In genomic region chr1:110034451-110035235, GRCh38 we compare ENCODE assay signal across 8 cellular contexts. TPM values are rescaled to one million over a fixed set of nuclear protein-coding genes. Genes with fewer than 3 reads are reported as not detected.
DNase-seq lines count a peak whose midpoint lies in the region; FAIRE-seq and TF ChIP-seq lines count a peak whose summit lies in the region.

Gene STRIP1, plus strand, starts transcription at chr1:110034624. Its CDS starts 14 bp downstream, at chr1:110034638.

- DNase-seq in EL, result peak; percentile 98
- DNase-seq in H54 (ENCODE audit: insufficient read length, low spot score), result peak; percentile 72
- DNase-seq in M059J (ENCODE audit: low read depth), result peak; percentile 98
- DNase-seq in SHP77 (lab: John Stamatoyannopoulos, UW), result peak; percentile 89 to 90
- peak; percentile 87 for DNase-seq in activated effector memory CD4-positive, alpha-beta T cell treated with Interleukin-2 at 50 U/mL for 16 hours
- DNase-seq in fibroblast of the conjunctiva (ENCODE audit: low read depth), result peak; percentile 95
- DNase-seq in stomach, result peak; percentile 94

- H3K27me3 ChIP-seq in neural cell (ENCODE audit: insufficient read depth, low read depth, low read length) (no peaks in the 10 kb centered on the region), stomach (no peaks in the 10 kb centered on the region)

- H3K79me2 ChIP-seq in neural cell (replicated peaks; ENCODE audit: insufficient read depth, low read length), result peaks cover 27% of the 10 kb centered on the region

- TF ChIP-seq CTCF in neural cell (IDR thresholded peaks at IDR 0.05; ENCODE audit: poor library complexity, severe bottlenecking) (no peak), stomach (IDR thresholded peaks at IDR 0.05) (no peak)

- H3K36me3 ChIP-seq in neural cell (ENCODE audit: insufficient read depth, low read length) (peaks cover 10% of the 10 kb centered on the region), stomach (peaks cover 20 to 28% (median 23%) of the 10 kb centered on the region in 4 donors)

- peaks cover 10 to 39% (median 23%) of the 10 kb centered on the region in 4 donors for H3K4me1 ChIP-seq in stomach

- FAIRE-seq in H54 (lab: Jason Lieb, UNC), result peak; percentile 87

- intact Hi-C loops in stomach (cut with DNase I; ENCODE audit: low total_unique reads), result no loop called here

- no peaks in the 10 kb centered on the region for H3F3A ChIP-seq in neural cell (ENCODE audit: insufficient read depth, low read length, poor library complexity, severe bottlenecking)

- no peaks in the 10 kb centered on the region for H4K20me1 ChIP-seq in neural cell (ENCODE audit: insufficient read depth)

- peak within 1 kb of the TSS; percentile 96 for H2AFZ ChIP-seq in neural cell (ENCODE audit: low read depth, low read length)

- peak within 1 kb of the TSS; percentile 59 for H3K4me2 ChIP-seq in neural cell (ENCODE audit: low read length)

- H3K9me2 ChIP-seq in neural cell (ENCODE audit: insufficient read depth, low read length), result no peaks in the 10 kb centered on the region

- TF ChIP-seq EP300 in neural cell (conservative IDR thresholded peaks at IDR 0.05; ENCODE audit: poor library complexity, severe bottlenecking) (peak; percentile 33), stomach (IDR thresholded peaks at IDR 0.05) (no peak)

- TF ChIP-seq POLR2A in H54 (IDR thresholded peaks at IDR 0.05; ENCODE audit: low read depth, low read length) (peak; percentile 66), stomach (IDR thresholded peaks at IDR 0.05) (no peak)

- WGBS in stomach, 5 donors, result 0 to 1% (median 0%) methylated on average over 32 to 66 of the region's 66 CpGs

- H3K4me3 ChIP-seq in neural cell (ENCODE audit: low read length) (peak within 1 kb of the TSS; percentile 95), stomach (peak within 1 kb of the TSS; percentile 88 to 100 (median 98))

- H3K27ac ChIP-seq in neural cell (ENCODE audit: low read length) (peak within 1 kb of the TSS; percentile 93), stomach (peak within 1 kb of the TSS; percentile 86 to 93 (median 90))

- peak within 1 kb of the TSS; percentile 97 for H3K9ac ChIP-seq in neural cell (ENCODE audit: low read length)

- no peak for TF ChIP-seq RAD21 in neural cell (conservative IDR thresholded peaks at IDR 0.05)

- no peaks in the 10 kb centered on the region for H3K9me3 ChIP-seq in neural cell (ENCODE audit: low read length)
- no peaks in the 10 kb centered on the region for H3K9me3 ChIP-seq in stomach

TF ChIP-seq in neural cell, 6 proteins besides CTCF, POLR2A, EP300 and RAD21:
- TF ChIP-seq TAF1 (IDR thresholded peaks at IDR 0.05; ENCODE audit: low read depth) (peak; percentile 70), REST (IDR thresholded peaks at IDR 0.05; ENCODE audit: borderline replicate concordance) (peak; percentile 70), SMC3 (conservative IDR thresholded peaks at IDR 0.05; ENCODE audit: poor library complexity) (no peak), POLR2AphosphoS5 (IDR thresholded peaks at IDR 0.05) (peak; percentile 91), MXI1 (conservative IDR thresholded peaks at IDR 0.05; ENCODE audit: poor library complexity, severe bottlenecking) (peak; percentile 80)

RNA-seq across cellular contexts. Expression of gene STRIP1, which starts in this region (rescaled TPM):
- total RNA-seq in M059J (2014; rRNA removed; shearing (Covaris generic)), result 28.6 and 30.3 TPM in 2 replicates
- polyA plus RNA-seq in neural cell, result 178 and 197 TPM in 2 replicates
- polyA minus RNA-seq in neural cell, result 198 and 201 TPM in 2 replicates
- total RNA-seq in stomach, result 100 to 1,000 TPM in 1 of 5 donors, 10 to 100 TPM in 4; 36.9 to 262 (median 59.3) TPM
- polyA plus RNA-seq in stomach, result 10 to 100 TPM in 1 of 3 donors, 1 to 10 TPM in 2; 6.7 to 10.6 (median 7.6) TPM

Comparison
In these comparisons a context has a peak if more than half of its experiments do, and no peak if none do; other contexts are left out.
1. Peak in every context shown above with its lines: DNase-seq, H3K4me3 ChIP-seq and H3K27ac ChIP-seq.
2. RNA of gene STRIP1 (polyA plus RNA-seq): 178 to 197 TPM in neural cell; 6.7 to 10.6 TPM in stomach; every median in the first group is over 10 times any median in the second.